ENCODE assay signal across 8 cellular contexts in the genomic region with DNA sequence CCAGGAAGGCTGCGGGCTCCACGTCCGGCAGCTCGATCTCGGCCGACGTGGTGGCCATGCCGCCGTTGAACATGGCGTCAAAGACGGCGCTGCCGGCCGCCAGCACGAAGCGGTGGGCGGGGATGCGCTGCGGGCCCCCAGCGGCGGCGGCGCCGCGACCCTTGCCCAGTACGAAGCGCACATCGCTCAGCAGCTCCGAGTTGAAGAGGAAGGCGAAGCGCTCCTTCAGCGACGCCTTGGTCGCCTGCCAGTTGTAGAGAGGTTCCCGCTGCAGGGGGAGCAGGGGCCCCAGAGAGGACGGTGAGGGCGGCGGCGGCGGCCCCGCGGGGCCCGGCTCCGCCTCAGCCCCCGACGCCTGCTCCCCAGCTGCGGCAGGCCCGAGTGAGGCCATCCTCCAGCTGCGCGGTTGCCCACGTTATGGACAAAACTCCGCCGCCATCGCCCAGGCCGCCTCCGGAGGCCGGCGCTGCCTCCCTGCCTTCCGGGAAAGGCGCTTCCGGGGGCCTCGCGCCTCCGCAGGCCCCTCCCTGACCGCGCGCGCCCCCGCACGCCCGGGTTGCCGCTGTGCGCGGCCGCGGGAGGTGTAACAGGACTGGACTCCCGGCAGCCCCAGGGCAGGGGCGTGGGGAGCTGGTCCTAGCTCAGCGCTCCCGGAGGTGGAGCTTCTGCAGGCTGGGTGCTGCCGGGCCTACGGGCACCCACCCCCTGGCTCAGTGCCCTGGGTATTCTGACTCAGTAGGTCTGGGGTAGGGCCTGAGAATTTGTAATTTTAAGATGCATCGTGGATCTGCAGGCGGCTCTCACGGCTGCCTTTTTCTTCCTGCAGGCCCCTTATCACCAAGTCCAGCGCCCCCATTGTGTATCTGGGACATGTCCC. TPM values are rescaled to one million over a fixed set of nuclear protein-coding genes. Genes with fewer than 3 reads are reported as not detected.
DNase-seq lines count a peak whose midpoint lies in the region; ATAC-seq and TF ChIP-seq lines count a peak whose summit lies in the region.

Gene BTBD1 (minus strand): TSS at position 492 of the 877 bp plus-strand sequence. CDS start 101 bp downstream, at position 391.

- no peaks in the 10 kb centered on the region for H3F3A ChIP-seq in neural cell (ENCODE audit: insufficient read depth, low read length, poor library complexity, severe bottlenecking)

- peak within 1 kb of the TSS; percentile 90 for H3K27ac ChIP-seq in KOPT-K1 (ENCODE audit: low read depth, low read length, poor library complexity, severe bottlenecking)
- H3K27ac ChIP-seq in neural cell (ENCODE audit: low read length), result peak within 1 kb of the TSS; percentile 79

- peak within 1 kb of the TSS; percentile 73 to 93 for H3K27ac Mint-ChIP-seq in stimulated activated naive CD8-positive, alpha-beta T cell treated with anti-CD3 and anti-CD28 coated beads, Interleukin-15, amount 100 ng/mL, for 72 hours

- peaks cover 31% of the 10 kb centered on the region for H3K4me1 Mint-ChIP-seq in stimulated activated naive CD8-positive, alpha-beta T cell treated with anti-CD3 and anti-CD28 coated beads, Interleukin-15, amount 100 ng/mL, for 72 hours

- TF ChIP-seq CTCF in fibroblast of the aortic adventitia (IDR thresholded peaks at IDR 0.05; ENCODE audit: insufficient read depth, low read length) (no peak), neural cell (IDR thresholded peaks at IDR 0.05; ENCODE audit: poor library complexity, severe bottlenecking) (peak; percentile 19)

- H3K36me3 ChIP-seq in KOPT-K1 (ENCODE audit: insufficient read depth, low read length) (peaks cover 22% of the 10 kb centered on the region), neural cell (ENCODE audit: insufficient read depth, low read length) (no peaks in the 10 kb centered on the region)

- peak within 1 kb of the TSS; percentile 93 for H2AFZ ChIP-seq in neural cell (ENCODE audit: low read depth, low read length)

- no peaks in the 10 kb centered on the region for H3K27me3 Mint-ChIP-seq in stimulated activated naive CD8-positive, alpha-beta T cell treated with anti-CD3 and anti-CD28 coated beads, Interleukin-15, amount 100 ng/mL, for 72 hours

- ATAC-seq in GM21825 (IDR thresholded peaks at IDR 0.05; ENCODE audit: unreplicated experiment), result peak; percentile 85
- peak; percentile 97 for ATAC-seq in stimulated activated naive CD8-positive, alpha-beta T cell treated with anti-CD3 and anti-CD28 coated beads, Interleukin-15, amount 100 ng/mL, for 72 hours

- H3K9me2 ChIP-seq in neural cell (ENCODE audit: insufficient read depth, low read length), result no peaks in the 10 kb centered on the region

- H3K9me3 ChIP-seq in KOPT-K1 (ENCODE audit: insufficient read depth, low read length, poor library complexity, severe bottlenecking) (peaks cover 5% of the 10 kb centered on the region), neural cell (ENCODE audit: low read length) (no peaks in the 10 kb centered on the region)

- H3K4me3 Mint-ChIP-seq in stimulated activated naive CD8-positive, alpha-beta T cell treated with anti-CD3 and anti-CD28 coated beads, Interleukin-15, amount 100 ng/mL, for 72 hours, result peak within 1 kb of the TSS in 1 of 2 donors; percentile 75

- H3K9ac ChIP-seq in neural cell (ENCODE audit: low read length), result peak within 1 kb of the TSS; percentile 88

- no peaks in the 10 kb centered on the region for H3K27me3 ChIP-seq in neural cell (ENCODE audit: insufficient read depth, low read depth, low read length)

- peak within 1 kb of the TSS; percentile 66 for H3K4me2 ChIP-seq in neural cell (ENCODE audit: low read length)

- H3K79me2 ChIP-seq in neural cell (replicated peaks; ENCODE audit: insufficient read depth, low read length), result peaks cover 34% of the 10 kb centered on the region

- no peak for TF ChIP-seq RAD21 in neural cell (conservative IDR thresholded peaks at IDR 0.05)

- H4K20me1 ChIP-seq in neural cell (ENCODE audit: insufficient read depth), result no peaks in the 10 kb centered on the region

- H3K4me3 ChIP-seq in fibroblast of the aortic adventitia (ENCODE audit: low read depth, low read length) (peak within 1 kb of the TSS; percentile 93), neural cell (ENCODE audit: low read length) (peak within 1 kb of the TSS; percentile 72)

- peak; percentile 99 for DNase-seq in EL
- DNase-seq in SHP77 (lab: John Stamatoyannopoulos, UW), result peak; percentile 86 to 95
- DNase-seq in activated effector memory CD4-positive, alpha-beta T cell treated with Interleukin-2 at 50 U/mL for 16 hours, result peak; percentile 73
- DNase-seq in fibroblast of the aortic adventitia (ENCODE audit: low read depth), result peak; percentile 97
- peak; percentile 86 to 93 for DNase-seq in stimulated activated naive CD8-positive, alpha-beta T cell treated with anti-CD3 and anti-CD28 coated beads, Interleukin-15, amount 100 ng/mL, for 72 hours

- TF ChIP-seq EP300 in neural cell (conservative IDR thresholded peaks at IDR 0.05; ENCODE audit: poor library complexity, severe bottlenecking), result peak; percentile 42

- peaks cover 0 to 5% of the 10 kb centered on the region in 2 donors for H3K9me3 Mint-ChIP-seq in stimulated activated naive CD8-positive, alpha-beta T cell treated with anti-CD3 and anti-CD28 coated beads, Interleukin-15, amount 100 ng/mL, for 72 hours

TF ChIP-seq in neural cell, 6 proteins besides CTCF, POLR2A, EP300 and RAD21:
- peak; percentile 85 for TF ChIP-seq MXI1 (conservative IDR thresholded peaks at IDR 0.05; ENCODE audit: poor library complexity, severe bottlenecking)
- peak; percentile 6 for TF ChIP-seq SMC3 (conservative IDR thresholded peaks at IDR 0.05; ENCODE audit: poor library complexity)
- TF ChIP-seq, protein P1, sequence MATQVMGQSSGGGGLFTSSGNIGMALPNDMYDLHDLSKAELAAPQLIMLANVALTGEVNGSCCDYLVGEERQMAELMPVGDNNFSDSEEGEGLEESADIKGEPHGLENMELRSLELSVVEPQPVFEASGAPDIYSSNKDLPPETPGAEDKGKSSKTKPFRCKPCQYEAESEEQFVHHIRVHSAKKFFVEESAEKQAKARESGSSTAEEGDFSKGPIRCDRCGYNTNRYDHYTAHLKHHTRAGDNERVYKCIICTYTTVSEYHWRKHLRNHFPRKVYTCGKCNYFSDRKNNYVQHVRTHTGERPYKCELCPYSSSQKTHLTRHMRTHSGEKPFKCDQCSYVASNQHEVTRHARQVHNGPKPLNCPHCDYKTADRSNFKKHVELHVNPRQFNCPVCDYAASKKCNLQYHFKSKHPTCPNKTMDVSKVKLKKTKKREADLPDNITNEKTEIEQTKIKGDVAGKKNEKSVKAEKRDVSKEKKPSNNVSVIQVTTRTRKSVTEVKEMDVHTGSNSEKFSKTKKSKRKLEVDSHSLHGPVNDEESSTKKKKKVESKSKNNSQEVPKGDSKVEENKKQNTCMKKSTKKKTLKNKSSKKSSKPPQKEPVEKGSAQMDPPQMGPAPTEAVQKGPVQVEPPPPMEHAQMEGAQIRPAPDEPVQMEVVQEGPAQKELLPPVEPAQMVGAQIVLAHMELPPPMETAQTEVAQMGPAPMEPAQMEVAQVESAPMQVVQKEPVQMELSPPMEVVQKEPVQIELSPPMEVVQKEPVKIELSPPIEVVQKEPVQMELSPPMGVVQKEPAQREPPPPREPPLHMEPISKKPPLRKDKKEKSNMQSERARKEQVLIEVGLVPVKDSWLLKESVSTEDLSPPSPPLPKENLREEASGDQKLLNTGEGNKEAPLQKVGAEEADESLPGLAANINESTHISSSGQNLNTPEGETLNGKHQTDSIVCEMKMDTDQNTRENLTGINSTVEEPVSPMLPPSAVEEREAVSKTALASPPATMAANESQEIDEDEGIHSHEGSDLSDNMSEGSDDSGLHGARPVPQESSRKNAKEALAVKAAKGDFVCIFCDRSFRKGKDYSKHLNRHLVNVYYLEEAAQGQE (IDR thresholded peaks at IDR 0.05; ENCODE audit: borderline replicate concordance), result peak; percentile 63
- TF ChIP-seq EZH2 (IDR thresholded peaks at IDR 0.05; ENCODE audit: borderline replicate concordance, insufficient read depth, low read length, poor library complexity, severe bottlenecking), result no peak
- peak; percentile 45 for TF ChIP-seq TAF1 (IDR thresholded peaks at IDR 0.05; ENCODE audit: low read depth)
- TF ChIP-seq POLR2AphosphoS5 (IDR thresholded peaks at IDR 0.05), result peak; percentile 77

RNA-seq across cellular contexts. Expression of gene BTBD1, which starts in this region (rescaled TPM):
- total RNA-seq in fibroblast of the aortic adventitia (ENCODE audit: low replicate concordance), result 69.0 and 102 TPM in 2 replicates
- polyA plus RNA-seq in neural cell, result 153 and 156 TPM in 2 replicates
- 147 and 152 TPM in 2 replicates for polyA minus RNA-seq in neural cell

Comparison
In these comparisons a context has a peak if more than half of its experiments do, and no peak if none do; other contexts are left out.
1. Peak in every context shown above with its lines: DNase-seq, ATAC-seq, H3K4me3 ChIP-seq and H3K27ac ChIP-seq.